ENCODE assay signal across 16 cellular contexts in the genomic region with DNA sequence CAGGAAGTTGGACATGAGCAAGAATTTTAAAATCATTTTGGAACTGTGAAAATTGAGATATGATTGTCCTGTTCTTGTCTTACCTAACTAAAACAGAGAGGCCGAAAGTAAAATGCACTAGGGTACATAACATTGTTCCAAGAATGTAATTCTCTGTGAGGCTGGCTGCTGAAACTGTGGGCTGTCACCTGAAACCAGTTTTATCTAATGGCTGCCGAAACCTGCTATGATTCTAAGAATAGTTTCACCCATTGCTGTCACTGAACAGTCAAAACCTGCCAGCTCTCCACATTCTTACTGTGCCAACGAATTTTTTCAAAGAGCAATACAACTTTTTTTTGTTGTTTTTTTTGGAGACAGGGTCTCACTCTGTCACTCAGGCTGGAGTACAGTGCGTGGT.
DNase-seq lines count a peak whose midpoint lies in the region; ATAC-seq and TF ChIP-seq lines count a peak whose summit lies in the region.
"Had no signal": no experiment of that assay in that cellular context is flagged by ENCODE, and none has a peak within 500 bp of the region (broad histone marks: within the 10 kb centered on the region; RNA-seq: fewer than 3 reads in every experiment).

No MANE protein-coding gene starts in this region.

- H3K9me3 ChIP-seq in cardiac muscle cell (ENCODE audit: low read depth) = no peaks in the 10 kb centered on the region
- H3K9me3 ChIP-seq: right lobe of liver, thoracic aorta had no signal

- no peaks in the 10 kb centered on the region for H3K36me3 ChIP-seq in cardiac muscle cell
- H3K36me3 ChIP-seq: right lobe of liver, thoracic aorta had no signal

- DNase-seq in cardiac muscle cell (ENCODE audit: low read depth in 1 of 2, low spot score in 1 of 2) = peak in 1 of 2 donors; percentile 46
- no peak for DNase-seq in Right ventricle myocardium inferior (ENCODE audit: missing footprints)
- DNase-seq in medulla oblongata (ENCODE audit: extremely low spot score) = no peak
- DNase-seq in superior temporal gyrus (ENCODE audit: extremely low spot score) = no peak
- DNase-seq in NCI-H1417 (lab: John Stamatoyannopoulos, UW) = no peak
- no peak for DNase-seq in kidney tubule cell (ENCODE audit: low spot score)
- DNase-seq: activated CD8-positive, alpha-beta memory T cell treated with anti-CD3 and anti-CD28 coated beads for 24 hours; HFFc6; Kasumi-1; NCI-H2171 treated with DMSO at 0.1 percent for 48 hours; PC-9; right lobe of liver had no signal

- TF ChIP-seq CTCF in cardiac muscle cell (IDR thresholded peaks at IDR 0.05; ENCODE audit: low read depth, low read length) = no peak

- H3K4me1 ChIP-seq in cardiac muscle cell (ENCODE audit: low read depth) = peaks cover 4% of the 10 kb centered on the region
- H3K4me1 ChIP-seq: right lobe of liver had no signal

- H3K27ac ChIP-seq in cardiac muscle cell = peak overlapping the region; percentile 84
- H3K27ac ChIP-seq: PC-9, right lobe of liver, thoracic aorta had no signal

- intact Hi-C loops in Right ventricle myocardium inferior (cut with DNase I) = no loop called here

- H3K27me3 ChIP-seq in cardiac muscle cell = no peaks in the 10 kb centered on the region
- H3K27me3 ChIP-seq: right lobe of liver had no signal

- no peak overlapping the region for H3K4me3 ChIP-seq in cardiac muscle cell
- H3K4me3 ChIP-seq: PC-9, right lobe of liver, thoracic aorta had no signal

- no peak for ATAC-seq in Right ventricle myocardium inferior
- peak; percentile 72 for ATAC-seq in HG02610 (IDR thresholded peaks at IDR 0.05; ENCODE audit: unreplicated experiment)
- ATAC-seq in HG03442 (IDR thresholded peaks at IDR 0.05; ENCODE audit: unreplicated experiment) = peak; percentile 95
- ATAC-seq: activated naive CD4-positive, alpha-beta T cell treated with anti-CD3 and anti-CD28 coated beads, Interleukin-2, amount 50 U/mL, for 72 hours; right lobe of liver had no signal
